In genomic region chr7:132518102-132518838, GRCh38 we compare ENCODE assay signal across 8 cellular contexts. TPM values are rescaled to one million over a fixed set of nuclear protein-coding genes. Genes with fewer than 3 reads are reported as not detected.
DNase-seq lines count a peak whose midpoint lies in the region; ATAC-seq and TF ChIP-seq lines count a peak whose summit lies in the region.

No MANE protein-coding gene starts in this region.

- WGBS in tibial nerve, 2 donors: 74 to 83% methylated on average over 11 of the region's 11 CpGs

- in situ Hi-C loops in SK-MEL-5 (cut with HindIII; ENCODE audit: low pct_unique_long_range_greater_than_20kb, low sequenced_read_pairs): no loop called here

- no peak for TF ChIP-seq POLR2A in tibial nerve (IDR thresholded peaks at IDR 0.05)

- H3K4me1 Mint-ChIP-seq in CD14-positive monocyte: peaks cover 16% of the 10 kb centered on the region

- TF ChIP-seq EP300 in tibial nerve (IDR thresholded peaks at IDR 0.05): no peak

- no peak overlapping the region for H3K27ac ChIP-seq in tibial nerve

- peak overlapping the region in 1 of 7 donors; percentile 72 for H3K27ac Mint-ChIP-seq in CD14-positive monocyte

- H3K4me1 ChIP-seq in tibial nerve: no peaks in the 10 kb centered on the region

- intact Hi-C loops in CD14-positive monocyte (cut with micrococcal nuclease): no loop called here

- H3K27me3 Mint-ChIP-seq in CD14-positive monocyte (ENCODE audit: low read depth in 3 of 3): peaks cover 3 to 12% (median 6%) of the 10 kb centered on the region in 3 donors

- H3K9me3 ChIP-seq in tibial nerve: no peaks in the 10 kb centered on the region

- no peaks in the 10 kb centered on the region for H3K27me3 ChIP-seq in tibial nerve

- H3K4me3 Mint-ChIP-seq in CD14-positive monocyte: no peak overlapping the region

- ATAC-seq in GM19463 (IDR thresholded peaks at IDR 0.05; ENCODE audit: unreplicated experiment) (peak; percentile 47), HG02571 (IDR thresholded peaks at IDR 0.05; ENCODE audit: unreplicated experiment) (no peak)

- no peaks in the 10 kb centered on the region for H3K36me3 ChIP-seq in tibial nerve

- no peaks in the 10 kb centered on the region for H3K36me3 Mint-ChIP-seq in CD14-positive monocyte

- peak; percentile 53 for TF ChIP-seq CTCF in CD14-positive monocyte (IDR thresholded peaks at IDR 0.05)
- TF ChIP-seq CTCF in tibial nerve (IDR thresholded peaks at IDR 0.05): no peak

- no peak overlapping the region for H3K4me3 ChIP-seq in tibial nerve

- no peaks in the 10 kb centered on the region for H3K9me3 Mint-ChIP-seq in CD14-positive monocyte

- no peak for DNase-seq in CD14-positive monocyte (ENCODE audit: low spot score)
- peak; percentile 84 for DNase-seq in SK-MEL-5 (ENCODE audit: low read depth, low spot score)
- DNase-seq in iPS-NIHi7 (ENCODE audit: extremely low spot score): peak; percentile 77
- no peak for DNase-seq in NCI-H187 (lab: John Stamatoyannopoulos, UW)
- no peak for DNase-seq in activated CD4-positive, CD25-positive, alpha-beta regulatory T cell treated with anti-CD3 and anti-CD28 coated beads, Interleukin-2, amount 50 U/mL, for 72 hours
- no peak for DNase-seq in tibial nerve (ENCODE audit: low spot score in 2 of 2)

RNA-seq across cellular contexts. Expression of gene PLXNA4, which starts 58.0 kb away (rescaled TPM):
- not detected for polyA plus RNA-seq in CD14-positive monocyte
- 0.08 and 0.18 TPM in 2 replicates for total RNA-seq in SK-MEL-5 (2014; rRNA removed; shearing (Covaris generic))
- not detected in 2 replicates for polyA plus RNA-seq in SK-MEL-5 (2015; cell fraction: cytosol; rRNA removed)
- not detected in 2 replicates for polyA plus RNA-seq in SK-MEL-5 (2015; cell fraction: nucleus; rRNA removed)
- total RNA-seq in tibial nerve: 10 to 100 TPM; 12.6 to 32.4 (median 13.7) TPM

Comparison
In these comparisons a context has a peak if more than half of its experiments do, and no peak if none do; other contexts are left out.
1. DNase-seq: peak in SK-MEL-5 (single experiment) and iPS-NIHi7 (single experiment); none in CD14-positive monocyte (single experiment), NCI-H187 (0 of 2), activated CD4-positive, CD25-positive, alpha-beta regulatory T cell treated with anti-CD3 and anti-CD28 coated beads, Interleukin-2, amount 50 U/mL, for 72 hours (single experiment) and tibial nerve (0 of 2).
2. RNA of gene PLXNA4, which starts 58.0 kb away (total RNA-seq): 12.6 to 32.4 TPM in tibial nerve; 0.08 to 0.18 TPM in SK-MEL-5; every median in the first group is over 10 times any median in the second.